In genomic region chr12:49288412-49288853, GRCh38 we compare ENCODE assay signal across 1 cellular context.
TF ChIP-seq lines count a peak whose summit lies in the region.

No MANE protein-coding gene starts in this region.

TF ChIP-seq in GM12878, 131 proteins besides CTCF, POLR2A, EP300 and RAD21:
- TF ChIP-seq, protein P1, sequence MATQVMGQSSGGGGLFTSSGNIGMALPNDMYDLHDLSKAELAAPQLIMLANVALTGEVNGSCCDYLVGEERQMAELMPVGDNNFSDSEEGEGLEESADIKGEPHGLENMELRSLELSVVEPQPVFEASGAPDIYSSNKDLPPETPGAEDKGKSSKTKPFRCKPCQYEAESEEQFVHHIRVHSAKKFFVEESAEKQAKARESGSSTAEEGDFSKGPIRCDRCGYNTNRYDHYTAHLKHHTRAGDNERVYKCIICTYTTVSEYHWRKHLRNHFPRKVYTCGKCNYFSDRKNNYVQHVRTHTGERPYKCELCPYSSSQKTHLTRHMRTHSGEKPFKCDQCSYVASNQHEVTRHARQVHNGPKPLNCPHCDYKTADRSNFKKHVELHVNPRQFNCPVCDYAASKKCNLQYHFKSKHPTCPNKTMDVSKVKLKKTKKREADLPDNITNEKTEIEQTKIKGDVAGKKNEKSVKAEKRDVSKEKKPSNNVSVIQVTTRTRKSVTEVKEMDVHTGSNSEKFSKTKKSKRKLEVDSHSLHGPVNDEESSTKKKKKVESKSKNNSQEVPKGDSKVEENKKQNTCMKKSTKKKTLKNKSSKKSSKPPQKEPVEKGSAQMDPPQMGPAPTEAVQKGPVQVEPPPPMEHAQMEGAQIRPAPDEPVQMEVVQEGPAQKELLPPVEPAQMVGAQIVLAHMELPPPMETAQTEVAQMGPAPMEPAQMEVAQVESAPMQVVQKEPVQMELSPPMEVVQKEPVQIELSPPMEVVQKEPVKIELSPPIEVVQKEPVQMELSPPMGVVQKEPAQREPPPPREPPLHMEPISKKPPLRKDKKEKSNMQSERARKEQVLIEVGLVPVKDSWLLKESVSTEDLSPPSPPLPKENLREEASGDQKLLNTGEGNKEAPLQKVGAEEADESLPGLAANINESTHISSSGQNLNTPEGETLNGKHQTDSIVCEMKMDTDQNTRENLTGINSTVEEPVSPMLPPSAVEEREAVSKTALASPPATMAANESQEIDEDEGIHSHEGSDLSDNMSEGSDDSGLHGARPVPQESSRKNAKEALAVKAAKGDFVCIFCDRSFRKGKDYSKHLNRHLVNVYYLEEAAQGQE (IDR thresholded peaks at IDR 0.05; ENCODE audit: low read depth, low read length): no peak
- TF ChIP-seq IRF4 (IDR thresholded peaks at IDR 0.05; ENCODE audit: low read depth, low read length) (no peak), NFXL1 (IDR thresholded peaks at IDR 0.05; ENCODE audit: borderline replicate concordance) (0 out of 2 replicates have a peak, but pooled peaks have one; percentile 24), FOXK2 (IDR thresholded peaks at IDR 0.05) (no peak), POLR2AphosphoS5 (IDR thresholded peaks at IDR 0.05; ENCODE audit: low read length) (no peak), SREBF1 (IDR thresholded peaks at IDR 0.05; ENCODE audit: low read length) (no peak), JUNB (IDR thresholded peaks at IDR 0.05) (peak; percentile 30; the same call in 1 of the 2 replicates), RBBP5 (conservative IDR thresholded peaks at IDR 0.05) (no peak), RELA (IDR thresholded peaks at IDR 0.05; ENCODE audit: borderline replicate concordance, partially characterized antibody) (no peak), ZSCAN29 (IDR thresholded peaks at IDR 0.05) (no peak), BCL3 (IDR thresholded peaks at IDR 0.05; ENCODE audit: borderline replicate concordance, insufficient read depth, low read depth, low read length, poor library complexity, severe bottlenecking) (no peak), SP1 (IDR thresholded peaks at IDR 0.05; ENCODE audit: low read depth, low read length) (no peak), MEF2B (IDR thresholded peaks at IDR 0.05; ENCODE audit: partially characterized antibody, poor library complexity, severe bottlenecking) (no peak), RB1 (IDR thresholded peaks at IDR 0.05; ENCODE audit: borderline replicate concordance) (0 out of 2 replicates have a peak, but pooled peaks have one; percentile 58), CREB1 (IDR thresholded peaks at IDR 0.05; ENCODE audit: low read depth) (peak; percentile 77), IKZF2 (IDR thresholded peaks at IDR 0.05) (no peak), RCOR1 (conservative IDR thresholded peaks at IDR 0.05; ENCODE audit: low read depth, low read length) (no peak), SUPT20H (IDR thresholded peaks at IDR 0.05; ENCODE audit: borderline replicate concordance, control insufficient read depth, low read depth, low read length) (no peak), CREM (IDR thresholded peaks at IDR 0.05; ENCODE audit: low read depth) (peak; percentile 93), NKRF (conservative IDR thresholded peaks at IDR 0.05) (no peak), YY1 (IDR thresholded peaks at IDR 0.05; ENCODE audit: low read depth, low read length) (no peak), ASH2L (IDR thresholded peaks at IDR 0.05; ENCODE audit: borderline replicate concordance, low read depth) (no peak), SMAD1 (IDR thresholded peaks at IDR 0.05; ENCODE audit: low read depth, partially characterized antibody) (no peak), GATAD2B (conservative IDR thresholded peaks at IDR 0.05; ENCODE audit: low read depth) (no peak), KAT2A (conservative IDR thresholded peaks at IDR 0.05; ENCODE audit: control insufficient read depth, low read depth, low read length) (no peak), CBX5 (IDR thresholded peaks at IDR 0.05; ENCODE audit: low read depth) (no peak), GABPA (IDR thresholded peaks at IDR 0.05; ENCODE audit: low read depth) (no peak), DPF2 (IDR thresholded peaks at IDR 0.05) (no peak), ATF7 (IDR thresholded peaks at IDR 0.05; ENCODE audit: low read depth) (peak; percentile 61; the same call in 1 of the 2 replicates), RAD51 (IDR thresholded peaks at IDR 0.05) (no peak), SMARCA5 (IDR thresholded peaks at IDR 0.05) (peak; percentile 92), CBFB (IDR thresholded peaks at IDR 0.05; ENCODE audit: low read depth) (no peak), BHLHE40 (IDR thresholded peaks at IDR 0.05; ENCODE audit: borderline replicate concordance in 1 of 2, low read depth in 2 of 2, low read length in 1 of 2) (no peak), KLF5 (IDR thresholded peaks at IDR 0.05; ENCODE audit: partially characterized antibody) (no peak), STAT3 (IDR thresholded peaks at IDR 0.05; ENCODE audit: low read depth, low read length) (no peak), POU2F2 (IDR thresholded peaks at IDR 0.05; ENCODE audit: borderline replicate concordance, low read depth, low read length) (no peak), SMC3 (IDR thresholded peaks at IDR 0.05; ENCODE audit: borderline replicate concordance, low read length) (peak; percentile 55), ZBED1 (IDR thresholded peaks at IDR 0.05; ENCODE audit: borderline replicate concordance) (no peak), ETV6 (conservative IDR thresholded peaks at IDR 0.05 in 1 of 2, IDR thresholded peaks at IDR 0.05 in 1 of 2; ENCODE audit: borderline replicate concordance in 1 of 2, low read depth in 1 of 2) (no peak), NFIC (IDR thresholded peaks at IDR 0.05; ENCODE audit: low read depth, low read length) (no peak), STAT1 (conservative IDR thresholded peaks at IDR 0.05) (0 out of 2 replicates have a peak, but pooled peaks have one; percentile 38), ZNF207 (IDR thresholded peaks at IDR 0.05; ENCODE audit: borderline replicate concordance) (peak; percentile 46; the same call in 1 of the 2 replicates), LARP7 (IDR thresholded peaks at IDR 0.05) (no peak)
- TF ChIP-seq, protein P2, sequence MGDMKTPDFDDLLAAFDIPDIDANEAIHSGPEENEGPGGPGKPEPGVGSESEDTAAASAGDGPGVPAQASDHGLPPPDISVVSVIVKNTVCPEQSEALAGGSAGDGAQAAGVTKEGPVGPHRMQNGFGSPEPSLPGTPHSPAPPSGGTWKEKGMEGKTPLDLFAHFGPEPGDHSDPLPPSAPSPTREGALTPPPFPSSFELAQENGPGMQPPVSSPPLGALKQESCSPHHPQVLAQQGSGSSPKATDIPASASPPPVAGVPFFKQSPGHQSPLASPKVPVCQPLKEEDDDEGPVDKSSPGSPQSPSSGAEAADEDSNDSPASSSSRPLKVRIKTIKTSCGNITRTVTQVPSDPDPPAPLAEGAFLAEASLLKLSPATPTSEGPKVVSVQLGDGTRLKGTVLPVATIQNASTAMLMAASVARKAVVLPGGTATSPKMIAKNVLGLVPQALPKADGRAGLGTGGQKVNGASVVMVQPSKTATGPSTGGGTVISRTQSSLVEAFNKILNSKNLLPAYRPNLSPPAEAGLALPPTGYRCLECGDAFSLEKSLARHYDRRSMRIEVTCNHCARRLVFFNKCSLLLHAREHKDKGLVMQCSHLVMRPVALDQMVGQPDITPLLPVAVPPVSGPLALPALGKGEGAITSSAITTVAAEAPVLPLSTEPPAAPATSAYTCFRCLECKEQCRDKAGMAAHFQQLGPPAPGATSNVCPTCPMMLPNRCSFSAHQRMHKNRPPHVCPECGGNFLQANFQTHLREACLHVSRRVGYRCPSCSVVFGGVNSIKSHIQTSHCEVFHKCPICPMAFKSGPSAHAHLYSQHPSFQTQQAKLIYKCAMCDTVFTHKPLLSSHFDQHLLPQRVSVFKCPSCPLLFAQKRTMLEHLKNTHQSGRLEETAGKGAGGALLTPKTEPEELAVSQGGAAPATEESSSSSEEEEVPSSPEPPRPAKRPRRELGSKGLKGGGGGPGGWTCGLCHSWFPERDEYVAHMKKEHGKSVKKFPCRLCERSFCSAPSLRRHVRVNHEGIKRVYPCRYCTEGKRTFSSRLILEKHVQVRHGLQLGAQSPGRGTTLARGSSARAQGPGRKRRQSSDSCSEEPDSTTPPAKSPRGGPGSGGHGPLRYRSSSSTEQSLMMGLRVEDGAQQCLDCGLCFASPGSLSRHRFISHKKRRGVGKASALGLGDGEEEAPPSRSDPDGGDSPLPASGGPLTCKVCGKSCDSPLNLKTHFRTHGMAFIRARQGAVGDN (IDR thresholded peaks at IDR 0.05): no peak
- TF ChIP-seq, protein P3, sequence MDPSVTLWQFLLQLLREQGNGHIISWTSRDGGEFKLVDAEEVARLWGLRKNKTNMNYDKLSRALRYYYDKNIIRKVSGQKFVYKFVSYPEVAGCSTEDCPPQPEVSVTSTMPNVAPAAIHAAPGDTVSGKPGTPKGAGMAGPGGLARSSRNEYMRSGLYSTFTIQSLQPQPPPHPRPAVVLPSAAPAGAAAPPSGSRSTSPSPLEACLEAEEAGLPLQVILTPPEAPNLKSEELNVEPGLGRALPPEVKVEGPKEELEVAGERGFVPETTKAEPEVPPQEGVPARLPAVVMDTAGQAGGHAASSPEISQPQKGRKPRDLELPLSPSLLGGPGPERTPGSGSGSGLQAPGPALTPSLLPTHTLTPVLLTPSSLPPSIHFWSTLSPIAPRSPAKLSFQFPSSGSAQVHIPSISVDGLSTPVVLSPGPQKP (IDR thresholded peaks at IDR 0.05; ENCODE audit: low read depth, low read length): no peak
- TF ChIP-seq, protein P4, sequence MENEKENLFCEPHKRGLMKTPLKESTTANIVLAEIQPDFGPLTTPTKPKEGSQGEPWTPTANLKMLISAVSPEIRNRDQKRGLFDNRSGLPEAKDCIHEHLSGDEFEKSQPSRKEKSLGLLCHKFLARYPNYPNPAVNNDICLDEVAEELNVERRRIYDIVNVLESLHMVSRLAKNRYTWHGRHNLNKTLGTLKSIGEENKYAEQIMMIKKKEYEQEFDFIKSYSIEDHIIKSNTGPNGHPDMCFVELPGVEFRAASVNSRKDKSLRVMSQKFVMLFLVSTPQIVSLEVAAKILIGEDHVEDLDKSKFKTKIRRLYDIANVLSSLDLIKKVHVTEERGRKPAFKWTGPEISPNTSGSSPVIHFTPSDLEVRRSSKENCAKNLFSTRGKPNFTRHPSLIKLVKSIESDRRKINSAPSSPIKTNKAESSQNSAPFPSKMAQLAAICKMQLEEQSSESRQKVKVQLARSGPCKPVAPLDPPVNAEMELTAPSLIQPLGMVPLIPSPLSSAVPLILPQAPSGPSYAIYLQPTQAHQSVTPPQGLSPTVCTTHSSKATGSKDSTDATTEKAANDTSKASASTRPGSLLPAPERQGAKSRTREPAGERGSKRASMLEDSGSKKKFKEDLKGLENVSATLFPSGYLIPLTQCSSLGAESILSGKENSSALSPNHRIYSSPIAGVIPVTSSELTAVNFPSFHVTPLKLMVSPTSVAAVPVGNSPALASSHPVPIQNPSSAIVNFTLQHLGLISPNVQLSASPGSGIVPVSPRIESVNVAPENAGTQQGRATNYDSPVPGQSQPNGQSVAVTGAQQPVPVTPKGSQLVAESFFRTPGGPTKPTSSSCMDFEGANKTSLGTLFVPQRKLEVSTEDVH (IDR thresholded peaks at IDR 0.05; ENCODE audit: low read depth, partially characterized antibody): no peak
- TF ChIP-seq, protein P5, sequence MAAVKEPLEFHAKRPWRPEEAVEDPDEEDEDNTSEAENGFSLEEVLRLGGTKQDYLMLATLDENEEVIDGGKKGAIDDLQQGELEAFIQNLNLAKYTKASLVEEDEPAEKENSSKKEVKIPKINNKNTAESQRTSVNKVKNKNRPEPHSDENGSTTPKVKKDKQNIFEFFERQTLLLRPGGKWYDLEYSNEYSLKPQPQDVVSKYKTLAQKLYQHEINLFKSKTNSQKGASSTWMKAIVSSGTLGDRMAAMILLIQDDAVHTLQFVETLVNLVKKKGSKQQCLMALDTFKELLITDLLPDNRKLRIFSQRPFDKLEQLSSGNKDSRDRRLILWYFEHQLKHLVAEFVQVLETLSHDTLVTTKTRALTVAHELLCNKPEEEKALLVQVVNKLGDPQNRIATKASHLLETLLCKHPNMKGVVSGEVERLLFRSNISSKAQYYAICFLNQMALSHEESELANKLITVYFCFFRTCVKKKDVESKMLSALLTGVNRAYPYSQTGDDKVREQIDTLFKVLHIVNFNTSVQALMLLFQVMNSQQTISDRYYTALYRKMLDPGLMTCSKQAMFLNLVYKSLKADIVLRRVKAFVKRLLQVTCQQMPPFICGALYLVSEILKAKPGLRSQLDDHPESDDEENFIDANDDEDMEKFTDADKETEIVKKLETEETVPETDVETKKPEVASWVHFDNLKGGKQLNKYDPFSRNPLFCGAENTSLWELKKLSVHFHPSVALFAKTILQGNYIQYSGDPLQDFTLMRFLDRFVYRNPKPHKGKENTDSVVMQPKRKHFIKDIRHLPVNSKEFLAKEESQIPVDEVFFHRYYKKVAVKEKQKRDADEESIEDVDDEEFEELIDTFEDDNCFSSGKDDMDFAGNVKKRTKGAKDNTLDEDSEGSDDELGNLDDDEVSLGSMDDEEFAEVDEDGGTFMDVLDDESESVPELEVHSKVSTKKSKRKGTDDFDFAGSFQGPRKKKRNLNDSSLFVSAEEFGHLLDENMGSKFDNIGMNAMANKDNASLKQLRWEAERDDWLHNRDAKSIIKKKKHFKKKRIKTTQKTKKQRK (IDR thresholded peaks at IDR 0.05; ENCODE audit: low read depth, low read length): no peak
TF ChIP-seq in GM12878: peak in this region for 10.
